Comparison of ENCODE assay signal across 9 cellular contexts in the genomic region with DNA sequence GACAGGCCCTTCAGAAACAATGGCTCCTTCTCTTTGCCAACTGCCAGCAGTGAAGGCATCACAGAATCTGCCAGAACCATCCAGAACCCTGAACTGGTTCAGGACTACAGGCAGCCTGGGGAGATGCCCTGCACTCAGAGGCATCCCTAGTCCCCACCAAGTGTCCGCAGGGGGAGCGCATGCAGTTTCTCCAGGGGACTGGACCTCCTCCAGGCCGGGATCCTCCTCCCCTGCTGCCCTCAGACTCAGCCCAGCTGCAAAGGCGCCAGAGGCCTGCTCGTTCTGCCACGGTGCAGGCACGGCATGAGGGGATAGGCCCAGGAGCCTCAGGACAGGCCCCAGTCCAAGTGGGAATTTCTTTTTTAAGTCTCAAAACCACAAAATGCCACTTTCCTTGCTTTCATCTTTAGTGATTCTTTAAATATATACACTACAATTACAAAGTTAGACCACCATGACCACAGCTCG.
DNase-seq lines count a peak whose midpoint lies in the region; ATAC-seq lines count a peak whose summit lies in the region.
"Had no signal": no experiment of that assay in that cellular context is flagged by ENCODE, and none has a peak within 500 bp of the region (broad histone marks: within the 10 kb centered on the region; RNA-seq: fewer than 3 reads in every experiment).

No MANE protein-coding gene starts in this region.

- H3K36me3 ChIP-seq in CD8-positive, alpha-beta memory T cell (ENCODE audit: insufficient read depth, low read length): no peaks in the 10 kb centered on the region
- H3K36me3 ChIP-seq in naive thymus-derived CD4-positive, alpha-beta T cell (ENCODE audit: control insufficient read depth in 2 of 3, insufficient read depth in 3 of 3, low read length in 3 of 3): peaks cover 0 to 41% (median 0%) of the 10 kb centered on the region in 3 experiments

- intact Hi-C loops in naive thymus-derived CD4-positive, alpha-beta T cell (cut with micrococcal nuclease): no loop called here

- peaks cover 0 to 50% (median 7%) of the 10 kb centered on the region in 3 donors for H3K36me3 Mint-ChIP-seq in CD8-positive, alpha-beta memory T cell
- peaks cover 0 to 36% (median 4%) of the 10 kb centered on the region in 5 donors for H3K36me3 Mint-ChIP-seq in naive thymus-derived CD4-positive, alpha-beta T cell

- peak overlapping the region; percentile 39 for H3K4me3 ChIP-seq in CD8-positive, alpha-beta memory T cell (ENCODE audit: low read length)
- H3K4me3 ChIP-seq in naive thymus-derived CD4-positive, alpha-beta T cell (ENCODE audit: low read length): peak overlapping the region; percentile 16

- H3K9me3 Mint-ChIP-seq in CD8-positive, alpha-beta memory T cell: no peaks in the 10 kb centered on the region
- peaks cover 0 to 5% (median 0%) of the 10 kb centered on the region in 11 donors for H3K9me3 Mint-ChIP-seq in naive thymus-derived CD4-positive, alpha-beta T cell

- ATAC-seq in HG02610 (IDR thresholded peaks at IDR 0.05; ENCODE audit: unreplicated experiment) (peak; percentile 9), GM21390 (IDR thresholded peaks at IDR 0.05; ENCODE audit: unreplicated experiment) (no peak)
- ATAC-seq in naive thymus-derived CD4-positive, alpha-beta T cell: no peak

- H3K4me1 Mint-ChIP-seq in CD8-positive, alpha-beta memory T cell: peaks cover 92 to 100% (median 98%) of the 10 kb centered on the region in 3 donors
- peaks cover 75 to 99% (median 96%) of the 10 kb centered on the region in 7 donors for H3K4me1 Mint-ChIP-seq in naive thymus-derived CD4-positive, alpha-beta T cell

- peaks cover 97% of the 10 kb centered on the region for H3K4me1 ChIP-seq in CD8-positive, alpha-beta memory T cell (ENCODE audit: insufficient read depth, low read length)
- peaks cover 87 to 93% of the 10 kb centered on the region in 2 donors for H3K4me1 ChIP-seq in naive thymus-derived CD4-positive, alpha-beta T cell (ENCODE audit: control insufficient read depth in 2 of 2, insufficient read depth in 2 of 2, low read length in 2 of 2)

- DNase-seq in CD8-positive, alpha-beta memory T cell: no peak
- DNase-seq in activated T-cell treated with anti-CD3 and anti-CD28 coated beads, Interleukin-2, amount 50 U/mL, for 48 hours: peak; percentile 54 to 60
- DNase-seq in naive thymus-derived CD4-positive, alpha-beta T cell: no peak
- DNase-seq in GDM1 (lab: John Stamatoyannopoulos, UW) (no peak), NCI-H524 treated with DMSO at 0.1 percent for 48 hours (lab: John Stamatoyannopoulos, UW) (no peak), dermis blood vessel endothelial cell (no peak)

- H3K9me3 ChIP-seq in CD8-positive, alpha-beta memory T cell (ENCODE audit: low read length): no peaks in the 10 kb centered on the region
- H3K9me3 ChIP-seq in naive thymus-derived CD4-positive, alpha-beta T cell (ENCODE audit: control insufficient read depth in 2 of 3, low read length in 3 of 3): no peaks in the 10 kb centered on the region

- H3K27me3 ChIP-seq in CD8-positive, alpha-beta memory T cell (ENCODE audit: insufficient read depth, low read length, poor library complexity, severe bottlenecking): no peaks in the 10 kb centered on the region
- no peaks in the 10 kb centered on the region for H3K27me3 ChIP-seq in naive thymus-derived CD4-positive, alpha-beta T cell (ENCODE audit: control insufficient read depth in 2 of 2, insufficient read depth in 2 of 2, low read length in 2 of 2)

- POLR2A ChIA-PET in CD8-positive, alpha-beta memory T cell (lab: Charles Lee): interaction anchor here (1.0 kb wide), 1 partner anchor 11 kb away, joined by 4 read pairs; no protein-coding TSS in a partner anchor
- POLR2A ChIA-PET in naive thymus-derived CD4-positive, alpha-beta T cell (lab: Charles Lee): interaction anchor here (0.6 to 1.3 kb wide), 3 partner anchors 10 to 93 kb away, joined by 3 to 4 read pairs (median 3); no protein-coding TSS in a partner anchor

- H3K27me3 Mint-ChIP-seq in CD8-positive, alpha-beta memory T cell: peaks cover 0 to 1% of the 10 kb centered on the region in 2 donors
- no peaks in the 10 kb centered on the region for H3K27me3 Mint-ChIP-seq in naive thymus-derived CD4-positive, alpha-beta T cell

- H3K4me3 Mint-ChIP-seq in CD8-positive, alpha-beta memory T cell: peak overlapping the region; percentile 10 to 82 (median 79)
- peak overlapping the region; percentile 52 to 81 (median 70) for H3K4me3 Mint-ChIP-seq in naive thymus-derived CD4-positive, alpha-beta T cell

- H3K27ac Mint-ChIP-seq in CD8-positive, alpha-beta memory T cell: peak overlapping the region; percentile 90 to 99 (median 94)
- H3K27ac Mint-ChIP-seq in naive thymus-derived CD4-positive, alpha-beta T cell: peak overlapping the region; percentile 85 to 97 (median 94)

- H3K27ac ChIP-seq in CD8-positive, alpha-beta memory T cell (ENCODE audit: low read depth, low read length): peak overlapping the region; percentile 3
- H3K27ac ChIP-seq in naive thymus-derived CD4-positive, alpha-beta T cell (ENCODE audit: low read depth, low read length): peak overlapping the region; percentile 63
- H3K27ac ChIP-seq: HL-60 had no signal

- CTCF ChIA-PET in CD8-positive, alpha-beta memory T cell (lab: Charles Lee): interaction anchor here (1.1 to 10.2 kb wide), 5 partner anchors 16 to 123 kb away, joined by 3 to 184 read pairs (median 4); no protein-coding TSS in a partner anchor
- CTCF ChIA-PET in naive thymus-derived CD4-positive, alpha-beta T cell (lab: Charles Lee): interaction anchor here (0.9 to 6.8 kb wide), 3 partner anchors 25 to 125 kb away, joined by 3 to 74 read pairs (median 3); no protein-coding TSS in a partner anchor

Comparison
In these comparisons a context has a peak if more than half of its experiments do, and no peak if none do; other contexts are left out.
1. DNase-seq: peak in activated T-cell treated with anti-CD3 and anti-CD28 coated beads, Interleukin-2, amount 50 U/mL, for 48 hours (2 of 2); none in CD8-positive, alpha-beta memory T cell (0 of 5), naive thymus-derived CD4-positive, alpha-beta T cell (0 of 9), GDM1 (single experiment), NCI-H524 treated with DMSO at 0.1 percent for 48 hours (single experiment) and dermis blood vessel endothelial cell (single experiment).